1 cellular context compared by ENCODE assay signal in the genomic region with DNA sequence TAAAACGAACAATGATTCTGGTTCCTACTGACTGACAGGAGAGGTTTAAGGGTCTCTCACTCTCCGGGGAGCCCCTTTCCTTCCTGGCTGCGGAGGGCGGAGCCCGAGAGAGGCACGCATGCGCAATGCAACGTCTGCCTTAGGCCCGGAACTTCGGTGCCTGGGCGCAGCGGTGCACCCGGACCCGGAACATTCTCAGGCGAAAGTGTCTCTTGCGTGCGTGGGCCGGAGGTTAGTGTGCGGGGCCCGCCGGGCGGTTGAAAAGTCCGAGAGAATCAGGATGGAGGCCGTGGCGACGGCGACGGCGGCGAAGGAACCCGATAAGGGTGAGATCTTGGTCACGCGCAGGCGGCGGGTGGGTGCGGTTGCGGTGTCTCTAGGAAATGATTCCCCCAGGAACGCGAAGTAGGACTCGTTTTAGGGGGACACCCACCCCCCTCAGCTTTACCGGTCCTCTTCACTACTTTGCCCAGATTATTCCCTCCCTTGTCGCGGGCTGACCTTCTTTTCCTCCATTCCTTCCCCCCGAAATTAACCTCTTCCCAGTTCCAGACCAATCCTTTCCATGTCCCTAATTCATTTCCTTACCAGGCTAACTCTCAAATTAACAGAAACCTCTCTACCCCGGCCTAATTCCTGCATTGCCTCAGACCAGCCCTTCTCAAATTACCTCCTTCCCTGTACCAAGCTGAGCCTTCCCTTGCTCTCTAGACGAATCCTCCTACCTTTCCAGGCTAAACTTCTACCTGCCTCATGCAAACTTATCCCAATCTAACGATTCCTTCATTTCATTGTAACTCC.
TF ChIP-seq lines count a peak whose summit lies in the region.

A gene (plus strand): TSS at position 142 of the 801 bp plus-strand sequence. CDS start 139 bp downstream, at position 281.

TF ChIP-seq in Ishikawa, 13 proteins besides CTCF, POLR2A, EP300 and RAD21 (continued from another document):
- TF ChIP-seq, protein P1, sequence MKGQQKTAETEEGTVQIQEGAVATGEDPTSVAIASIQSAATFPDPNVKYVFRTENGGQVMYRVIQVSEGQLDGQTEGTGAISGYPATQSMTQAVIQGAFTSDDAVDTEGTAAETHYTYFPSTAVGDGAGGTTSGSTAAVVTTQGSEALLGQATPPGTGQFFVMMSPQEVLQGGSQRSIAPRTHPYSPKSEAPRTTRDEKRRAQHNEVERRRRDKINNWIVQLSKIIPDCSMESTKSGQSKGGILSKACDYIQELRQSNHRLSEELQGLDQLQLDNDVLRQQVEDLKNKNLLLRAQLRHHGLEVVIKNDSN (IDR thresholded peaks at IDR 0.05): peak; percentile 74
- TF ChIP-seq FOXM1 (IDR thresholded peaks at IDR 0.05; ENCODE audit: borderline replicate concordance, low read depth) (peak; percentile 58; the same call in 1 of the 2 replicates), EGR1 (IDR thresholded peaks at IDR 0.05) (peak; percentile 78), TEAD4 (IDR thresholded peaks at IDR 0.05) (peak; percentile 55), YY1 (IDR thresholded peaks at IDR 0.05; ENCODE audit: low read depth) (0 out of 2 replicates have a peak, but pooled peaks have one; percentile 63)
